In the genomic region with DNA sequence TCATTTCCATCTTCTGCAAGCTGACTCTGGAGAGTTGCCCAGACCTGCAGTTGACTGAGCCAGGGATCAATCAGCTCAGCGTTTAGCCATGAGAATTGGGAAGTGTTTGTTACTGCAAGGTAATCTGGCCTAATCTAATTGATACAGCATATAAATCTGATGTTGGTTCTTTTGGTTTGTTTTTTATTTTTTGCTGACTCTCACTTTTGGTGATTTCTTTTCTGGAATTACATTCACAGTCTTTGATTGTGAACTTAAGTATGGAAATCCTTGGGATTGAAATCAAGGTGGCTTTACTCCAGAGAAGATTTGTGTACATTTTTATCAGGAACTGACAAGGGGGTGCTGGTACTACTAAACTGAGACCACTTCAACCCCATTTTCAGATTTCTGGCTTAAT, we compare ENCODE assay signal across 21 cellular contexts. TPM values are rescaled to one million over a fixed set of nuclear protein-coding genes. Genes with fewer than 3 reads are reported as not detected.
DNase-seq lines count a peak whose midpoint lies in the region; ATAC-seq and TF ChIP-seq lines count a peak whose summit lies in the region.
"Had no signal": no experiment of that assay in that cellular context is flagged by ENCODE, and none has a peak within 500 bp of the region (broad histone marks: within the 10 kb centered on the region; RNA-seq: fewer than 3 reads in every experiment).

No MANE protein-coding gene starts in this region.

- no peak for TF ChIP-seq POLR2A in vagina (IDR thresholded peaks at IDR 0.05)

- H3K36me3 Mint-ChIP-seq in T-helper 17 cell (ENCODE audit: low read depth) = peaks cover 15% of the 10 kb centered on the region

- H3K27me3 ChIP-seq in heart right ventricle = no peaks in the 10 kb centered on the region
- no peaks in the 10 kb centered on the region for H3K27me3 ChIP-seq in right atrium auricular region
- no peaks in the 10 kb centered on the region for H3K27me3 ChIP-seq in effector memory CD4-positive, alpha-beta T cell (replicated peaks; ENCODE audit: control insufficient read depth, insufficient read depth, low read length, poor library complexity, severe bottlenecking)
- H3K27me3 ChIP-seq in vagina = no peaks in the 10 kb centered on the region
- H3K27me3 ChIP-seq: adrenal gland, gastroesophageal sphincter had no signal

- H3K4me3 ChIP-seq in heart right ventricle (no peak overlapping the region), right atrium auricular region (no peak overlapping the region), vagina (no peak overlapping the region)
- H3K4me3 ChIP-seq in effector memory CD4-positive, alpha-beta T cell (ENCODE audit: insufficient read depth, low read depth, low read length, poor library complexity, severe bottlenecking) = no peak overlapping the region
- H3K4me3 ChIP-seq: adrenal gland, gastroesophageal sphincter, thoracic aorta had no signal

- ATAC-seq in heart right ventricle (no peak), T-helper 17 cell (no peak)
- ATAC-seq: gastroesophageal sphincter had no signal

- intact Hi-C loops in heart right ventricle (cut with DNase I) = loop anchor here in 6 of 10 donors (2.0 to 10.0 kb wide), 9 partner anchors 43 to 182 kb away; partner anchors contain the start of genes GIMAP5 (in 5 of the 6), GIMAP1 (in 2 of the 6) and GIMAP8 (in 2 of the 6)
- intact Hi-C loops in vagina (cut with DNase I) = no loop called here

- peaks cover 9 to 49% (median 19%) of the 10 kb centered on the region in 9 donors for H3K4me1 ChIP-seq in heart right ventricle
- H3K4me1 ChIP-seq in right atrium auricular region = peaks cover 0 to 30% of the 10 kb centered on the region in 2 donors
- peaks cover 27% of the 10 kb centered on the region for H3K4me1 ChIP-seq in effector memory CD4-positive, alpha-beta T cell (ENCODE audit: control insufficient read depth, insufficient read depth, low read length, poor library complexity, severe bottlenecking)
- H3K4me1 ChIP-seq in vagina = no peaks in the 10 kb centered on the region
- H3K4me1 ChIP-seq: adrenal gland, gastroesophageal sphincter had no signal

- H3K27ac ChIP-seq in heart right ventricle (peak overlapping the region in 9 of 10 donors; percentile 33 to 96 (median 92)), right atrium auricular region (peak overlapping the region in 1 of 2 donors; percentile 31), vagina (peak overlapping the region; percentile 20)
- H3K27ac ChIP-seq in effector memory CD4-positive, alpha-beta T cell (ENCODE audit: insufficient read depth, low read length, poor library complexity, severe bottlenecking) = peak overlapping the region; percentile 50
- H3K27ac ChIP-seq: adrenal gland, gastroesophageal sphincter, thoracic aorta had no signal

- peak overlapping the region; percentile 93 for H3K27ac Mint-ChIP-seq in T-helper 17 cell
- H3K27ac Mint-ChIP-seq: activated B cell treated with CpG ODN at 0.5 μM for 24 hours, HFFc6, IgD-negative memory B cell had no signal

- WGBS in heart right ventricle, 2 donors = 47 to 53% methylated on average over 1 of the region's 1 CpG

- peak overlapping the region; percentile 10 for H3K4me3 Mint-ChIP-seq in T-helper 17 cell
- H3K4me3 Mint-ChIP-seq: activated B cell treated with CpG ODN at 0.5 μM for 24 hours, HFFc6, IgD-negative memory B cell had no signal

- TF ChIP-seq CTCF in heart right ventricle (IDR thresholded peaks at IDR 0.05) (no peak), right atrium auricular region (IDR thresholded peaks at IDR 0.05) (no peak), vagina (IDR thresholded peaks at IDR 0.05) (no peak)

- H3K9me3 ChIP-seq in heart right ventricle (peaks cover 0 to 24% (median 3%) of the 10 kb centered on the region in 11 donors), right atrium auricular region (peaks cover 0 to 5% of the 10 kb centered on the region in 2 donors), T-helper 17 cell (ENCODE audit: control insufficient read depth, low read length, poor library complexity, severe bottlenecking) (peaks cover 3% of the 10 kb centered on the region), vagina (no peaks in the 10 kb centered on the region)
- peaks cover 15% of the 10 kb centered on the region for H3K9me3 ChIP-seq in effector memory CD4-positive, alpha-beta T cell (ENCODE audit: control insufficient read depth, low read length)
- H3K9me3 ChIP-seq: adrenal gland had no signal

- peaks cover 41% of the 10 kb centered on the region for H3K4me1 Mint-ChIP-seq in T-helper 17 cell

- DNase-seq in heart right ventricle = no peak
- DNase-seq in right atrium auricular region (ENCODE audit: low spot score) = no peak
- DNase-seq in T-helper 17 cell = no peak
- no peak for DNase-seq in effector memory CD4-positive, alpha-beta T cell
- DNase-seq in vagina (ENCODE audit: extremely low spot score in 2 of 2) = no peak
- DNase-seq in D341Med (ENCODE audit: low spot score) = no peak
- DNase-seq in NCI-H2107 (lab: John Stamatoyannopoulos, UW) = no peak
- DNase-seq: activated B cell treated with CpG ODN at 0.5 μM for 24 hours; adrenal gland; COR-L47; HFFc6; MM.1S; NCI-H146; NCI-H2227 treated with DMSO at 0.1 percent for 48 hours; NCI-H82; stimulated activated CD4-positive, alpha-beta T cell treated with anti-CD3 and anti-CD28 coated beads, Interleukin-12 subunit alpha, Interleukin-12 subunit beta, amount 100 ng/mL, for 4 hours had no signal

- no peaks in the 10 kb centered on the region for H3K27me3 Mint-ChIP-seq in T-helper 17 cell

- peaks cover 0 to 14% (median 0%) of the 10 kb centered on the region in 9 donors for H3K36me3 ChIP-seq in heart right ventricle
- no peaks in the 10 kb centered on the region for H3K36me3 ChIP-seq in right atrium auricular region
- peaks cover 16% of the 10 kb centered on the region for H3K36me3 ChIP-seq in effector memory CD4-positive, alpha-beta T cell (ENCODE audit: control insufficient read depth, insufficient read depth, low read length)
- no peaks in the 10 kb centered on the region for H3K36me3 ChIP-seq in vagina
- H3K36me3 ChIP-seq: adrenal gland, gastroesophageal sphincter, thoracic aorta had no signal

RNA-seq across cellular contexts. Expression of gene GIMAP6, which starts 1.7 kb away (rescaled TPM):
- total RNA-seq in heart right ventricle (10 to 100 TPM; 13.7 to 42.9 (median 25.5) TPM), right atrium auricular region (10 to 100 TPM; 15.8 to 21.5 TPM), T-helper 17 cell (10 to 100 TPM; 25.5 to 48.3 TPM), vagina (21.4 TPM)
- 10 to 100 TPM; 20.2 to 24.3 TPM for polyA plus RNA-seq in heart right ventricle
- total RNA-seq: bronchial epithelial cell, epithelial cell of proximal tubule, HFFc6 had no signal

RNA-seq across cellular contexts. Expression of gene GIMAP2, which starts 51.6 kb away (rescaled TPM):
- total RNA-seq in heart right ventricle (10 to 100 TPM in 1 of 10 donors, 1 to 10 TPM in 9; 2.1 to 17.5 (median 4.6) TPM), right atrium auricular region (1 to 10 TPM; 3.8 to 8.3 TPM), T-helper 17 cell (10 to 100 TPM; 53.7 to 68.2 TPM), vagina (9.6 TPM)
- 1 to 10 TPM; 5.3 to 5.8 TPM for polyA plus RNA-seq in heart right ventricle
- total RNA-seq: epithelial cell of proximal tubule, HFFc6 had no signal
